ENCODE assay signal across 8 cellular contexts in the genomic region with DNA sequence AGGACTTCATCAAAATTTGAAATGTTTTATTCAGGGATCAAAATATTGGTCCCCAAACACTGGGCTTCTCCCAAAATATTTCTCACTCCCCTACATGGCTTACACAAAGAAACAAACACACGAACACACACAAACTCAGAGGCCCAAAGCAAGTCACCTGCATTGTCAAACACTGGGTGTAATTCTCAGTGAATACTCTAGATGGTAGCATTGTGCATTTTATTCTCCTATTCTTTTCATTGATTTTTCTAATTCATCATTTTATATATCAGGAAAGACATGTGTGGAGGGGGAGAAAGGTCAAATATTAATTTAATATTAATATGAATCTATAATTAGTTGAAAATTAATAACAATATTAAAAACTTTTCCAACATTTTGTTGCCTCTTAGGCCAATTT.
DNase-seq lines count a peak whose midpoint lies in the region; ATAC-seq and TF ChIP-seq lines count a peak whose summit lies in the region.

No MANE protein-coding gene starts in this region.

- H3K4me3 ChIP-seq in AG09309 (ENCODE audit: control insufficient read depth, low read depth, low read length) = no peak overlapping the region
- no peak overlapping the region for H3K4me3 ChIP-seq in PC-3 (ENCODE audit: low read length)
- H3K4me3 ChIP-seq in smooth muscle cell = no peak overlapping the region

- no TSS peak for BruUV-seq in PC-3 (replicated peaks; lab: Mats Ljungman, UMichigan)

- CTCF ChIA-PET in PC-3 (lab: Charles Lee) = interaction anchor here (0.7 kb wide), 1 partner anchor 97 kb away, joined by 5 read pairs; no protein-coding TSS in a partner anchor

- ATAC-seq in PC-3 = no peak; the same call in 1 of the 2 replicates
- ATAC-seq in GM21825 (IDR thresholded peaks at IDR 0.05; ENCODE audit: unreplicated experiment) = no peak
- ATAC-seq in omental fat pad (ENCODE audit: low FRiP score) = no peak

- H3K9me3 ChIP-seq in PC-3 (ENCODE audit: low read length) = no peaks in the 10 kb centered on the region
- H3K9me3 ChIP-seq in smooth muscle cell (replicated peaks; ENCODE audit: low read depth) = no peaks in the 10 kb centered on the region

- no peaks in the 10 kb centered on the region for H3K36me3 ChIP-seq in PC-3 (ENCODE audit: low read depth, low read length)
- no peaks in the 10 kb centered on the region for H3K36me3 ChIP-seq in smooth muscle cell (ENCODE audit: low read depth)

- in situ Hi-C loops in GM13976 (cut with MboI; ENCODE audit: low sequenced_read_pairs, unreplicated experiment) = loop anchor here (25.0 kb wide), 2 partner anchors 150 to 250 kb away; no protein-coding TSS in a partner anchor

- no peaks in the 10 kb centered on the region for H4K20me1 ChIP-seq in PC-3 (ENCODE audit: low read length)
- H4K20me1 ChIP-seq in smooth muscle cell (ENCODE audit: low read depth) = no peaks in the 10 kb centered on the region

- no peaks in the 10 kb centered on the region for H3K9me2 ChIP-seq in PC-3 (replicated peaks; ENCODE audit: low read length)

- H3K9ac ChIP-seq in PC-3 (ENCODE audit: low read length) (no peak overlapping the region), smooth muscle cell (ENCODE audit: low read depth) (no peak overlapping the region)

- H3F3A ChIP-seq in PC-3 (ENCODE audit: low read length, unreplicated experiment) = no peaks in the 10 kb centered on the region
- no peaks in the 10 kb centered on the region for H3F3A ChIP-seq in smooth muscle cell (ENCODE audit: low read depth)

- DNase-seq in AG09309 (ENCODE audit: low read depth) (no peak), GM13976 (ENCODE audit: low spot score) (peak; percentile 34), PC-3 (peak; percentile 40), fibroblast of peridontal ligament (ENCODE audit: extremely low read depth) (peak; percentile 25), smooth muscle cell (lab: John Stamatoyannopoulos, UW; ENCODE audit: unreplicated experiment) (no peak), omental fat pad (ENCODE audit: low spot score) (no peak)
- DNase-seq in effector CD4-positive, alpha-beta T cell = no peak

- TF ChIP-seq CTCF in AG09309 (IDR thresholded peaks at IDR 0.05; ENCODE audit: control insufficient read depth, insufficient read depth, low read depth, low read length, missing control alignments) = peak; percentile 51
- TF ChIP-seq CTCF in GM13976 (IDR thresholded peaks at IDR 0.05; ENCODE audit: borderline replicate concordance, control extremely low read depth, extremely low read depth, insufficient read depth, missing control alignments) = peak; percentile 37
- TF ChIP-seq CTCF in PC-3 (conservative IDR thresholded peaks at IDR 0.05; ENCODE audit: low read depth, low read length) = peak; percentile 55
- TF ChIP-seq CTCF in smooth muscle cell (IDR thresholded peaks at IDR 0.05; ENCODE audit: borderline replicate concordance, insufficient read depth, poor library complexity, severe bottlenecking) = peak; percentile 55
- no peak for TF ChIP-seq CTCF in omental fat pad (IDR thresholded peaks at IDR 0.05)

- H3K4me2 ChIP-seq in PC-3 (ENCODE audit: low read length) = no peak overlapping the region
- H3K4me2 ChIP-seq in smooth muscle cell = no peak overlapping the region

- H3K27ac ChIP-seq in PC-3 (ENCODE audit: low read length) (no peak overlapping the region), smooth muscle cell (ENCODE audit: low read depth) (no peak overlapping the region)

- H3K27me3 ChIP-seq in PC-3 (ENCODE audit: low read length) = no peaks in the 10 kb centered on the region
- H3K27me3 ChIP-seq in smooth muscle cell (ENCODE audit: low read depth) = no peaks in the 10 kb centered on the region

- H2AFZ ChIP-seq in PC-3 (ENCODE audit: low read length) (no peak overlapping the region), smooth muscle cell (ENCODE audit: low read depth) (no peak overlapping the region)

- intact Hi-C loops in PC-3 (cut with micrococcal nuclease) = loop anchor here (2.0 to 10.0 kb wide), 3 partner anchors 102 to 256 kb away; no protein-coding TSS in a partner anchor

- POLR2A ChIA-PET in PC-3 (lab: Charles Lee; ENCODE audit: unreplicated experiment) = no interaction called here

- H3K4me1 ChIP-seq in PC-3 (ENCODE audit: insufficient read depth, low read length) (peaks cover under 1% of the 10 kb centered on the region; the same call in 1 of the 2 replicates), smooth muscle cell (ENCODE audit: low read depth) (no peaks in the 10 kb centered on the region)

- WGBS in smooth muscle cell (ENCODE audit: low lambda C conversion rate) = 62% methylated on average over 1 of the region's 1 CpG

- H3K79me2 ChIP-seq in PC-3 (ENCODE audit: low read length) = no peaks in the 10 kb centered on the region
- H3K79me2 ChIP-seq in smooth muscle cell (ENCODE audit: low read depth) = no peaks in the 10 kb centered on the region

Comparison
In these comparisons a context has a peak if more than half of its experiments do, and no peak if none do; other contexts are left out.
1. DNase-seq: peak in GM13976 (single experiment), PC-3 (single experiment) and fibroblast of peridontal ligament (single experiment); none in AG09309 (single experiment), smooth muscle cell (single experiment), effector CD4-positive, alpha-beta T cell (single experiment) and omental fat pad (single experiment).
2. CTCF ChIP-seq: peak in AG09309 (single experiment), GM13976 (single experiment), PC-3 (single experiment) and smooth muscle cell (single experiment); none in omental fat pad (0 of 3).